ENCODE assay signal across 15 cellular contexts in the genomic region with DNA sequence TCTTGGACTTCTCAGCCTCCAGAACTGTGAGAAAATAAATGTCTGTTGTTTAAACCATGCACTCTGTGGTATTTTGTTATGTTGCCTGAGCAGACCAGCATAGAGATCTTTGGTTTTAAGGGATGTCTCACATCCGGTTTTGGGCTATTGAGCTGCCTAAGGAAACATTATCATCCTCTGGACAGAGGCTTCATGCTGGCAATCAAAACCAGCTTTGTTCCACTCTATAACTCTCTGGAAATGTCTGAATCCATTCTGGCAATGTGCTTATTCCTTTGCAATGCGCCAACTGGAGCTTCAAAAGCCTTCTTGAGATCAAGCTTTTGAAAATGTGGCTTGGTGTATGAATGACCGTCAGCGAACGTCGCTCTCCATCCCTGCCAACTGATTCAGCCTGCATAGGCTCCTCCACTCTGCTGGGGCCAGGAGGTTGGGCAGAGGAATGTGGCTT.
DNase-seq lines count a peak whose midpoint lies in the region; TF ChIP-seq lines count a peak whose summit lies in the region.
"Had no signal": no experiment of that assay in that cellular context is flagged by ENCODE, and none has a peak within 500 bp of the region (broad histone marks: within the 10 kb centered on the region; RNA-seq: fewer than 3 reads in every experiment).

No MANE protein-coding gene starts in this region.

- CTCF ChIA-PET in RWPE1 (lab: Yijun Ruan, JAX) = no interaction called here

- DNase-seq in ELR (ENCODE audit: low read depth) (peak; percentile 50), MV-4-11 (lab: John Stamatoyannopoulos, UW) (peak; percentile 28), esophagus muscularis mucosa (ENCODE audit: extremely low spot score) (peak; percentile 26), smooth muscle cell of the brain vasculature (ENCODE audit: low read depth, low spot score) (peak; percentile 21), RWPE1 (ENCODE audit: low spot score) (no peak), tibial artery (no peak)
- no peak for DNase-seq in stimulated activated CD8-positive, alpha-beta memory T cell treated with anti-CD3 and anti-CD28 coated beads, Interleukin-4, amount 100 ng/mL, for 48 hours
- no peak for DNase-seq in activated naive CD4-positive, alpha-beta T cell treated with anti-CD3 and anti-CD28 coated beads, Interleukin-2, amount 50 U/mL, for 16 hours
- DNase-seq: CD4-positive, alpha-beta T cell; DMS79; NCI-H1436 treated with DMSO at 0.1 percent for 48 hours; NCI-H2081 treated with DMSO at 0.1 percent for 48 hours; NCI-H2227 treated with DMSO at 0.1 percent for 48 hours; NCI-H526; OCI-M1 had no signal

- TF ChIP-seq CTCF in esophagus muscularis mucosa (IDR thresholded peaks at IDR 0.05) = no peak
- no peak for TF ChIP-seq CTCF in RWPE1 (conservative IDR thresholded peaks at IDR 0.05; ENCODE audit: low read depth)
- no peak for TF ChIP-seq CTCF in tibial artery (IDR thresholded peaks at IDR 0.05)

- H3K4me1 ChIP-seq in esophagus muscularis mucosa (peaks cover 7 to 20% (median 17%) of the 10 kb centered on the region in 4 donors), tibial artery (peaks cover 0 to 18% (median 4%) of the 10 kb centered on the region in 4 donors)

- H3K27me3 ChIP-seq in esophagus muscularis mucosa (no peaks in the 10 kb centered on the region), tibial artery (no peaks in the 10 kb centered on the region)

- no peak for TF ChIP-seq EP300 in esophagus muscularis mucosa (IDR thresholded peaks at IDR 0.05)

- POLR2A ChIA-PET in RWPE1 (lab: Yijun Ruan, JAX; ENCODE audit: low non-redundant PET) = no interaction called here

- H3K36me3 ChIP-seq in esophagus muscularis mucosa (no peaks in the 10 kb centered on the region), tibial artery (no peaks in the 10 kb centered on the region)

- H3K27ac ChIP-seq in esophagus muscularis mucosa (replicated peaks in 1 of 4) (no peak overlapping the region), RWPE1 (no peak overlapping the region), tibial artery (no peak overlapping the region)

- H3K4me3 ChIP-seq in esophagus muscularis mucosa (no peak overlapping the region), tibial artery (no peak overlapping the region)

- 88% methylated on average over 6 of the region's 6 CpGs for WGBS in esophagus muscularis mucosa

- intact Hi-C loops in esophagus muscularis mucosa (cut with DNase I) = no loop called here
- intact Hi-C loops in tibial artery (cut with DNase I; ENCODE audit: low total_unique reads) = no loop called here

- no peak for TF ChIP-seq POLR2A in esophagus muscularis mucosa (IDR thresholded peaks at IDR 0.05; ENCODE audit: low read depth)

- H3K9me3 ChIP-seq in esophagus muscularis mucosa = no peaks in the 10 kb centered on the region
- H3K9me3 ChIP-seq in tibial artery = no peaks in the 10 kb centered on the region

Comparison
In these comparisons a context has a peak if more than half of its experiments do, and no peak if none do; other contexts are left out.
1. DNase-seq: peak in ELR (single experiment), MV-4-11 (single experiment), esophagus muscularis mucosa (single experiment) and smooth muscle cell of the brain vasculature (single experiment); none in stimulated activated CD8-positive, alpha-beta memory T cell treated with anti-CD3 and anti-CD28 coated beads, Interleukin-4, amount 100 ng/mL, for 48 hours (single experiment), RWPE1 (single experiment), tibial artery (0 of 2) and activated naive CD4-positive, alpha-beta T cell treated with anti-CD3 and anti-CD28 coated beads, Interleukin-2, amount 50 U/mL, for 16 hours (single experiment).